In the genomic region with DNA sequence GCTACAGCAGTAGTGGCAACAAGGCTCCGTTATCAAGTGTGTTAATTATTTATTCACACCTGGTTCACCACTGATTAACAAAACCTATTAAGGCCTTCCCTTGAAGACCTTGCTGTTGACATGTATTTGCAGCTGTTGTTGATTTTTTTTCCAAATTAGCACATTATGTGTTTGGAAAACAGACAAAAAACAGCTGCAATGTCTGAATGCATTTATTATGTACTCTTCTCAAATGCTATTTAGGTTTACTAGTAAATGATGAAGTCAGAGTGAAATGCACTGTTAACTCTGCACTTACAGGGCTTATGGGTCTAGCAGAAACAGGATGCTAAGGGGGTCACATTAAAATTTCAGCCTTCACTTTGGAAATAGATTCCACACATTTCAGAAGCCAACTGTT, we compare ENCODE assay signal across 19 cellular contexts.
"Had no signal": no experiment of that assay in that cellular context is flagged by ENCODE, and none has a peak within 500 bp of the region (broad histone marks: within the 10 kb centered on the region; RNA-seq: fewer than 3 reads in every experiment).

No MANE protein-coding gene starts in this region.

- H3K27me3 Mint-ChIP-seq: dendritic cell treated with granulocyte-macrophage colony-stimulating factor and Interleukin-4, amounts not matched to agents 40 ng/mL and 50 ng/mL, for 4 days; effector memory CD8-positive, alpha-beta T cell had no signal

- H3K27me3 ChIP-seq: colonic mucosa, esophagus muscularis mucosa, gastrocnemius medialis, heart right ventricle, left lung had no signal

- H3K9me3 ChIP-seq: colonic mucosa, esophagus muscularis mucosa, gastrocnemius medialis, heart right ventricle, left lung, lower lobe of right lung had no signal

- H3K27ac Mint-ChIP-seq: dendritic cell treated with granulocyte-macrophage colony-stimulating factor and Interleukin-4, amounts not matched to agents 40 ng/mL and 50 ng/mL, for 4 days; effector memory CD8-positive, alpha-beta T cell had no signal

- H3K36me3 ChIP-seq: colonic mucosa, esophagus muscularis mucosa, gastrocnemius medialis, heart right ventricle, left lung, lower lobe of right lung had no signal

- ATAC-seq: effector memory CD8-positive, alpha-beta T cell; gastrocnemius medialis; heart right ventricle; left cardiac atrium; left lung; left ventricle myocardium superior; lower lobe of right lung had no signal

- H3K9me3 Mint-ChIP-seq: dendritic cell treated with granulocyte-macrophage colony-stimulating factor and Interleukin-4, amounts not matched to agents 40 ng/mL and 50 ng/mL, for 4 days had no signal

- H3K4me1 ChIP-seq: colonic mucosa, esophagus muscularis mucosa, gastrocnemius medialis, heart right ventricle, left lung, lower lobe of right lung had no signal

- H3K4me3 Mint-ChIP-seq: dendritic cell treated with granulocyte-macrophage colony-stimulating factor and Interleukin-4, amounts not matched to agents 40 ng/mL and 50 ng/mL, for 4 days; effector memory CD8-positive, alpha-beta T cell had no signal

- DNase-seq: colonic mucosa; cortex of kidney; effector CD8-positive, alpha-beta T cell; effector memory CD8-positive, alpha-beta T cell; foreskin fibroblast; foreskin melanocyte; gastrocnemius medialis; glutamatergic neuron; head of caudate nucleus; heart right ventricle; hippocampal formation; left cardiac atrium; left lung; left ventricle myocardium superior; lower lobe of right lung; mesenchymal stem cell; midbrain had no signal

- H3K4me3 ChIP-seq: colonic mucosa, esophagus muscularis mucosa, gastrocnemius medialis, heart right ventricle, left lung, lower lobe of right lung had no signal

- H3K27ac ChIP-seq: colonic mucosa, esophagus muscularis mucosa, gastrocnemius medialis, heart right ventricle, left lung, lower lobe of right lung had no signal
